Comparison of ENCODE assay signal across 8 cellular contexts in the genomic region with DNA sequence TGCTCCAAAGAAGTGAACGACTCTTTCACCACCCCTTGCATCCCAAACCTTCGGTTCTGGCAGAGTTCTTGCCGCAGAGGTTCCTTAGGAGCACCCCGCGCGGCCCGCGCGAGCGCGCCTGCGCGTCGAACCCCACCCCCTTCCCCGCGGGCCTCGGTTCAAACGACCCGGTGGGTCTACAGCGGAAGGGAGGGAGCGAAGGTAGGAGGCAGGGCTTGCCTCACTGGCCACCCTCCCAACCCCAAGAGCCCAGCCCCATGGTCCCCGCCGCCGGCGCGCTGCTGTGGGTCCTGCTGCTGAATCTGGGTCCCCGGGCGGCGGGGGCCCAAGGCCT. TPM values are rescaled to one million over a fixed set of nuclear protein-coding genes. Genes with fewer than 3 reads are reported as not detected.
DNase-seq lines count a peak whose midpoint lies in the region; ATAC-seq and TF ChIP-seq lines count a peak whose summit lies in the region.

A gene with protein sequence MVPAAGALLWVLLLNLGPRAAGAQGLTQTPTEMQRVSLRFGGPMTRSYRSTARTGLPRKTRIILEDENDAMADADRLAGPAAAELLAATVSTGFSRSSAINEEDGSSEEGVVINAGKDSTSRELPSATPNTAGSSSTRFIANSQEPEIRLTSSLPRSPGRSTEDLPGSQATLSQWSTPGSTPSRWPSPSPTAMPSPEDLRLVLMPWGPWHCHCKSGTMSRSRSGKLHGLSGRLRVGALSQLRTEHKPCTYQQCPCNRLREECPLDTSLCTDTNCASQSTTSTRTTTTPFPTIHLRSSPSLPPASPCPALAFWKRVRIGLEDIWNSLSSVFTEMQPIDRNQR (plus strand): TSS at position 161 of the 334 bp plus-strand sequence. CDS start 97 bp downstream, at position 258.

- H3K27me3 Mint-ChIP-seq in central memory CD8-positive, alpha-beta T cell = no peaks in the 10 kb centered on the region

- H3K4me3 Mint-ChIP-seq in central memory CD8-positive, alpha-beta T cell = peak within 1 kb of the TSS; percentile 89

- peaks cover 15% of the 10 kb centered on the region for H3K36me3 Mint-ChIP-seq in central memory CD8-positive, alpha-beta T cell (ENCODE audit: insufficient read depth)

- peak within 1 kb of the TSS; percentile 98 for H3K27ac ChIP-seq in VCaP
- H3K27ac ChIP-seq in skin epidermis = peak within 1 kb of the TSS; percentile 40 to 92 (median 85)

- peak within 1 kb of the TSS; percentile 47 to 82 (median 71) for H3K4me3 ChIP-seq in skin epidermis

- ATAC-seq in central memory CD8-positive, alpha-beta T cell (replicated peaks; ENCODE audit: extremely low read depth, poor library complexity, severe bottlenecking) = peak; percentile 55
- ATAC-seq in GM18858 (IDR thresholded peaks at IDR 0.05; ENCODE audit: unreplicated experiment) = no peak

- DNase-seq in DMS79 treated with DMSO at 0.1 percent for 48 hours (lab: John Stamatoyannopoulos, UW) (peak; percentile 89), H4 (ENCODE audit: low spot score) (peak; percentile 27), NCI-H1694 treated with DMSO at 0.1 percent for 48 hours (lab: John Stamatoyannopoulos, UW) (peak; percentile 62), inferior parietal cortex (ENCODE audit: extremely low spot score) (peak; percentile 77)
- DNase-seq in central memory CD8-positive, alpha-beta T cell (ENCODE audit: low spot score in 2 of 2) = no peak

- no peaks in the 10 kb centered on the region for H3K9me3 Mint-ChIP-seq in central memory CD8-positive, alpha-beta T cell

- no peak for TF ChIP-seq CTCF in VCaP (conservative IDR thresholded peaks at IDR 0.05)

- H3K4me1 Mint-ChIP-seq in central memory CD8-positive, alpha-beta T cell = peaks cover 58% of the 10 kb centered on the region

- peak within 1 kb of the TSS; percentile 91 for H3K27ac Mint-ChIP-seq in central memory CD8-positive, alpha-beta T cell (ENCODE audit: low read depth)

RNA-seq across cellular contexts. Expression of the gene that starts here (rescaled TPM):
- total RNA-seq in H4 (2014; rRNA removed; shearing (Covaris generic)) = 0.86 and 2.7 TPM in 2 replicates

Comparison
In these comparisons a context has a peak if more than half of its experiments do, and no peak if none do; other contexts are left out.
1. DNase-seq: peak in DMS79 treated with DMSO at 0.1 percent for 48 hours (single experiment), H4 (single experiment), NCI-H1694 treated with DMSO at 0.1 percent for 48 hours (single experiment) and inferior parietal cortex (single experiment); none in central memory CD8-positive, alpha-beta T cell (0 of 2).